ENCODE assay signal across 13 cellular contexts in genomic region chr11:73591050-73591449, GRCh38. TPM values are rescaled to one million over a fixed set of nuclear protein-coding genes. Genes with fewer than 3 reads are reported as not detected.
DNase-seq lines count a peak whose midpoint lies in the region; ATAC-seq and TF ChIP-seq lines count a peak whose summit lies in the region.
"Had no signal": no experiment of that assay in that cellular context is flagged by ENCODE, and none has a peak within 500 bp of the region (broad histone marks: within the 10 kb centered on the region; RNA-seq: fewer than 3 reads in every experiment).

No MANE protein-coding gene starts in this region.

- H3K4me2 ChIP-seq in OCI-LY7 (ENCODE audit: low read length): peak overlapping the region; percentile 52
- no peak overlapping the region for H3K4me2 ChIP-seq in MM.1S (ENCODE audit: low read depth, low read length)
- H3K4me2 ChIP-seq: A549 had no signal

- H3K9ac ChIP-seq in MM.1S (ENCODE audit: low read length): no peak overlapping the region

- H3K36me3 ChIP-seq in HEK293 (ENCODE audit: control insufficient read depth in 2 of 2, insufficient read depth in 1 of 2, low read length in 2 of 2) (no peaks in the 10 kb centered on the region), OCI-LY7 (ENCODE audit: insufficient read depth, low read length) (0 out of 2 replicates have a peak, but pooled peaks cover 5% of the 10 kb centered on the region), MM.1S (replicated peaks; ENCODE audit: insufficient read depth, low read length) (no peaks in the 10 kb centered on the region)
- H3K36me3 ChIP-seq: BE2C had no signal

- DNase-seq in OCI-LY7 (ENCODE audit: low spot score) (no peak), inferior parietal cortex (ENCODE audit: extremely low spot score) (no peak), MM.1S (no peak)
- no peak for DNase-seq in central memory CD4-positive, alpha-beta T cell
- DNase-seq: BE2C; CD4-positive, alpha-beta memory T cell; DMS79; EL had no signal

- ATAC-seq in esophagus mucosa (peak; percentile 52), HG03460 (IDR thresholded peaks at IDR 0.05; ENCODE audit: unreplicated experiment) (no peak)
- ATAC-seq: A549 had no signal

- intact Hi-C loops in OCI-LY7 (cut with micrococcal nuclease; ENCODE audit: unreplicated experiment): no loop called here

- CTCF ChIA-PET in HEK293 (lab: Yijun Ruan, JAX) (interaction anchor here (0.7 kb wide), 1 partner anchor 319 kb away, joined by 3 read pairs; the partner anchor contains the start of gene P2RY6), OCI-LY7 (lab: Charles Lee; ENCODE audit: unreplicated experiment) (no interaction called here)

- H4K20me1 ChIP-seq in OCI-LY7 (ENCODE audit: insufficient read depth, low read length) (no peaks in the 10 kb centered on the region), MM.1S (ENCODE audit: insufficient read depth, low read length) (no peaks in the 10 kb centered on the region)

- H3K27ac ChIP-seq in HEK293 (ENCODE audit: extremely low read depth, low read depth, low read length) (no peak overlapping the region), OCI-LY7 (ENCODE audit: low read depth, low read length, poor library complexity, severe bottlenecking) (no peak overlapping the region), MM.1S (ENCODE audit: low read length) (no peak overlapping the region)
- H3K27ac ChIP-seq: A549, C4-2B had no signal

- TF ChIP-seq CTCF in HEK293 (tag by site-specific recombination; IDR thresholded peaks at IDR 0.05) (no peak), OCI-LY7 (conservative IDR thresholded peaks at IDR 0.05; ENCODE audit: low read length) (no peak), MM.1S (IDR thresholded peaks at IDR 0.05; ENCODE audit: low read length) (no peak)

- H3K79me2 ChIP-seq in OCI-LY7 (ENCODE audit: insufficient read depth, low read depth, low read length) (peaks cover 53% of the 10 kb centered on the region; the same call in 1 of the 2 replicates), MM.1S (ENCODE audit: low read length) (0 out of 2 replicates have a peak, but pooled peaks cover 6% of the 10 kb centered on the region)

- no peaks in the 10 kb centered on the region for H3K27me3 ChIP-seq in MM.1S (replicated peaks; ENCODE audit: insufficient read depth, low read length)
- H3K27me3 ChIP-seq: BE2C had no signal

- BruUV-seq in OCI-LY7 (replicated peaks; lab: Mats Ljungman, UMichigan): no TSS peak

- H3K4me1 ChIP-seq in HEK293 (ENCODE audit: control insufficient read depth, insufficient read depth, low read length): 0 out of 2 replicates have a peak, but pooled peaks cover 2% of the 10 kb centered on the region
- H3K4me1 ChIP-seq in OCI-LY7 (ENCODE audit: insufficient read depth, low read length, poor library complexity, severe bottlenecking): peaks cover 46% of the 10 kb centered on the region
- H3K4me1 ChIP-seq in MM.1S (ENCODE audit: low read length): peaks cover 10% of the 10 kb centered on the region; the same call in 1 of the 2 replicates

- H3F3A ChIP-seq in MM.1S (ENCODE audit: insufficient read depth, low read length): no peaks in the 10 kb centered on the region

- peak overlapping the region; percentile 51; the same call in 1 of the 2 replicates for H2AFZ ChIP-seq in OCI-LY7 (ENCODE audit: low read length)
- no peak overlapping the region for H2AFZ ChIP-seq in MM.1S (ENCODE audit: low read length)

- H3K9me3 ChIP-seq in HEK293 (ENCODE audit: control insufficient read depth, insufficient read depth, low read depth, low read length): no peaks in the 10 kb centered on the region
- 0 out of 2 replicates have a peak, but pooled peaks cover 8% of the 10 kb centered on the region for H3K9me3 ChIP-seq in OCI-LY7 (ENCODE audit: low read length)
- no peaks in the 10 kb centered on the region for H3K9me3 ChIP-seq in MM.1S (replicated peaks; ENCODE audit: insufficient read depth, low read length)
- H3K9me3 ChIP-seq: A549, BE2C had no signal

- POLR2A ChIA-PET in HEK293 (lab: Yijun Ruan, JAX) (no interaction called here), OCI-LY7 (lab: Charles Lee) (interaction anchor here (0.6 to 1.6 kb wide), 5 partner anchors 10 to 585 kb away, joined by 3 to 5 read pairs (median 3); no protein-coding TSS in a partner anchor)

- H3K9me2 ChIP-seq in OCI-LY7 (ENCODE audit: insufficient read depth, low read length) (no peaks in the 10 kb centered on the region), MM.1S (replicated peaks; ENCODE audit: insufficient read depth, low read length) (no peaks in the 10 kb centered on the region)

- H3K4me3 ChIP-seq in HEK293 (ENCODE audit: low read depth, low read length): no peak overlapping the region
- no peak overlapping the region for H3K4me3 ChIP-seq in OCI-LY7 (ENCODE audit: low read depth, low read length, poor library complexity, severe bottlenecking)
- H3K4me3 ChIP-seq in MM.1S (ENCODE audit: low read length): no peak overlapping the region
- H3K4me3 ChIP-seq: A549 had no signal

TF ChIP-seq in HEK293, 187 proteins besides CTCF, POLR2A, EP300 and RAD21:
- TF ChIP-seq FEZF1 (tag by site-specific recombination; IDR thresholded peaks at IDR 0.05) (0 out of 2 replicates have a peak, but pooled peaks have one; percentile 6), ZNF561 (tag by site-specific recombination; IDR thresholded peaks at IDR 0.05; ENCODE audit: borderline replicate concordance) (no peak)

RNA-seq across cellular contexts. Expression of gene FAM168A, which starts 6.9 kb away (rescaled TPM):
- 6.4 and 10.1 TPM in 2 replicates for total RNA-seq in OCI-LY7 (2014; rRNA removed; shearing (Covaris generic))
- total RNA-seq in OCI-LY7 (2022) (23.7 and 23.9 TPM in 2 replicates), esophagus mucosa (10.1 TPM)

RNA-seq across cellular contexts. Expression of gene PLEKHB1, which starts 55.3 kb away (rescaled TPM):
- 2.3 and 5.4 TPM in 2 replicates for total RNA-seq in OCI-LY7 (2014; rRNA removed; shearing (Covaris generic))
- total RNA-seq in OCI-LY7 (2022): 9.2 and 11.8 TPM in 2 replicates
- total RNA-seq in esophagus mucosa: 1.4 TPM
